In genomic region chr6:157525918-157526425, GRCh38 we compare ENCODE assay signal across 1 cellular context.
TF ChIP-seq lines count a peak whose summit lies in the region.

No MANE protein-coding gene starts in this region.

TF ChIP-seq in HepG2, 621 proteins besides CTCF, POLR2A, EP300 and RAD21 (continued from another document and continues in another):
- TF ChIP-seq FLYWCH1 (CRISPR knock-in tag; IDR thresholded peaks at IDR 0.05) (no peak), ZNF430 (CRISPR knock-in tag; IDR thresholded peaks at IDR 0.05) (0 out of 2 replicates have a peak, but pooled peaks have one; percentile 52), FOXP1 (IDR thresholded peaks at IDR 0.05) (no peak), FOXP1 (CRISPR knock-in tag; IDR thresholded peaks at IDR 0.05) (no peak), RAD51 (IDR thresholded peaks at IDR 0.05; ENCODE audit: borderline replicate concordance) (no peak), BCLAF1 (IDR thresholded peaks at IDR 0.05) (no peak), PHF20 (CRISPR knock-in tag; IDR thresholded peaks at IDR 0.05) (no peak), JUND (CRISPR knock-in tag; IDR thresholded peaks at IDR 0.05) (no peak), STAT6 (CRISPR knock-in tag; IDR thresholded peaks at IDR 0.05; ENCODE audit: borderline replicate concordance) (no peak), PAXIP1 (CRISPR knock-in tag; conservative IDR thresholded peaks at IDR 0.05) (0 out of 2 replicates have a peak, but pooled peaks have one; percentile 41), HCFC1 (IDR thresholded peaks at IDR 0.05; ENCODE audit: low read depth, low read length) (no peak), ZNF263 (CRISPR knock-in tag; IDR thresholded peaks at IDR 0.05) (no peak), GMEB1 (CRISPR knock-in tag; IDR thresholded peaks at IDR 0.05; ENCODE audit: borderline replicate concordance) (no peak), ZNF605 (CRISPR knock-in tag; IDR thresholded peaks at IDR 0.05) (peak; percentile 32; the same call in 1 of the 2 replicates), ZMYM3 (CRISPR knock-in tag; IDR thresholded peaks at IDR 0.05) (no peak), YY1 (IDR thresholded peaks at IDR 0.05; ENCODE audit: insufficient read depth, insufficient replicate concordance, low read depth, low read length) (no peak), CSRNP2 (CRISPR knock-in tag; conservative IDR thresholded peaks at IDR 0.05; ENCODE audit: low read depth) (no peak), RXRA (CRISPR knock-in tag; IDR thresholded peaks at IDR 0.05) (no peak), KLF15 (CRISPR knock-in tag; IDR thresholded peaks at IDR 0.05; ENCODE audit: borderline replicate concordance) (no peak), MAFK (conservative IDR thresholded peaks at IDR 0.05 in 1 of 2, IDR thresholded peaks at IDR 0.05 in 1 of 2; ENCODE audit: low read length in 2 of 2) (peak in 1 of 2 experiments; percentile 56; a peak in 2 of 4 replicates), ZNF577 (CRISPR knock-in tag; IDR thresholded peaks at IDR 0.05; ENCODE audit: borderline replicate concordance, low read depth) (no peak), POGZ (CRISPR knock-in tag; IDR thresholded peaks at IDR 0.05) (no peak), ZFP1 (CRISPR knock-in tag; IDR thresholded peaks at IDR 0.05) (no peak), ZNF749 (CRISPR knock-in tag; IDR thresholded peaks at IDR 0.05; ENCODE audit: borderline replicate concordance) (no peak), ZNF557 (CRISPR knock-in tag; IDR thresholded peaks at IDR 0.05) (no peak), HOXA9 (CRISPR knock-in tag; IDR thresholded peaks at IDR 0.05; ENCODE audit: borderline replicate concordance) (no peak), ZBED4 (CRISPR knock-in tag; IDR thresholded peaks at IDR 0.05; ENCODE audit: borderline replicate concordance) (no peak), CBFB (CRISPR knock-in tag; IDR thresholded peaks at IDR 0.05) (no peak), NPAS2 (CRISPR knock-in tag; IDR thresholded peaks at IDR 0.05; ENCODE audit: borderline replicate concordance) (no peak), MLLT10 (CRISPR knock-in tag; IDR thresholded peaks at IDR 0.05) (no peak), ZNF597 (CRISPR knock-in tag; IDR thresholded peaks at IDR 0.05) (no peak), TFE3 (CRISPR knock-in tag; IDR thresholded peaks at IDR 0.05) (no peak), ZBTB8A (CRISPR knock-in tag; IDR thresholded peaks at IDR 0.05; ENCODE audit: borderline replicate concordance, low read depth) (no peak), ARID4A (CRISPR knock-in tag; IDR thresholded peaks at IDR 0.05; ENCODE audit: borderline replicate concordance) (no peak)
